In genomic region chr7:149819141-149819960, GRCh38 we compare ENCODE assay signal across 23 cellular contexts. TPM values are rescaled to one million over a fixed set of nuclear protein-coding genes. Genes with fewer than 3 reads are reported as not detected.
DNase-seq lines count a peak whose midpoint lies in the region; ATAC-seq and TF ChIP-seq lines count a peak whose summit lies in the region.
"Had no signal": no experiment of that assay in that cellular context is flagged by ENCODE, and none has a peak within 500 bp of the region (broad histone marks: within the 10 kb centered on the region; RNA-seq: fewer than 3 reads in every experiment).

No MANE protein-coding gene starts in this region.

- no peak overlapping the region for H3K27ac ChIP-seq in left ventricle myocardium inferior (replicated peaks)
- no peak overlapping the region for H3K27ac ChIP-seq in lower lobe of right lung
- no peak overlapping the region for H3K27ac ChIP-seq in aorta (ENCODE audit: low read depth in 1 of 2, low read length in 2 of 2)
- H3K27ac ChIP-seq in thyroid gland, result no peak overlapping the region
- H3K27ac ChIP-seq: SJCRH30 had no signal

- no peak for TF ChIP-seq POLR2A in thyroid gland (IDR thresholded peaks at IDR 0.05)

- H3K9me3 ChIP-seq in left ventricle myocardium inferior (replicated peaks) (no peaks in the 10 kb centered on the region), lower lobe of right lung (no peaks in the 10 kb centered on the region), aorta (ENCODE audit: control insufficient read depth, low read length) (no peaks in the 10 kb centered on the region), thyroid gland (no peaks in the 10 kb centered on the region)
- H3K9me3 ChIP-seq: MG63, SJCRH30 had no signal

- ATAC-seq in Right ventricle myocardium superior (ENCODE audit: poor library complexity), result no peak
- no peak for ATAC-seq in left cardiac atrium
- no peak for ATAC-seq in lower lobe of right lung
- no peak for ATAC-seq in aorta (ENCODE audit: low FRiP score)
- ATAC-seq: GM23338, Panc1 had no signal

- DNase-seq in Right ventricle myocardium superior, result peak; percentile 27
- DNase-seq in left cardiac atrium, result no peak
- peak; percentile 11 for DNase-seq in left ventricle myocardium inferior
- DNase-seq in lower lobe of right lung, result peak; percentile 35
- DNase-seq in aorta, result peak; percentile 44 to 70
- DNase-seq in thyroid gland, result no peak
- DNase-seq in mesenteric fat pad (ENCODE audit: low spot score), result no peak
- DNase-seq in COLO668 (lab: John Stamatoyannopoulos, UW; ENCODE audit: unreplicated experiment), result no peak
- DNase-seq: AML-193, DMS53, GDM1, MG63, NCI-H1048, NCI-H1417 treated with DMSO at 0.1 percent for 48 hours, NCI-H187 treated with DMSO at 0.1 percent for 48 hours, NCI-H226, NCI-H510A treated with DMSO at 0.1 percent for 48 hours, NCI-H748 treated with DMSO at 0.1 percent for 48 hours, SJCRH30 had no signal

- no peak for TF ChIP-seq CTCF in left ventricle myocardium inferior (IDR thresholded peaks at IDR 0.05; ENCODE audit: borderline replicate concordance)
- no peak for TF ChIP-seq CTCF in lower lobe of right lung (IDR thresholded peaks at IDR 0.05)
- no peak for TF ChIP-seq CTCF in thyroid gland (IDR thresholded peaks at IDR 0.05)

- H3K27me3 ChIP-seq in left ventricle myocardium inferior (ENCODE audit: low read depth) (peaks cover 17% of the 10 kb centered on the region), lower lobe of right lung (ENCODE audit: low read depth) (no peaks in the 10 kb centered on the region), aorta (ENCODE audit: control insufficient read depth in 1 of 2, insufficient read depth in 2 of 2, low read length in 1 of 2) (no peaks in the 10 kb centered on the region), thyroid gland (no peaks in the 10 kb centered on the region)
- H3K27me3 ChIP-seq: MG63 had no signal

- H3K4me3 ChIP-seq in left ventricle myocardium inferior (no peak overlapping the region), lower lobe of right lung (no peak overlapping the region), aorta (ENCODE audit: low read length in 2 of 2) (no peak overlapping the region), thyroid gland (replicated peaks in 1 of 3) (no peak overlapping the region)
- H3K4me3 ChIP-seq: GM23338, MG63, SJCRH30 had no signal

- WGBS in aorta, 2 donors, result 84 to 87% methylated on average over 25 to 28 of the region's 28 CpGs
- 81 to 93% methylated on average over 9 to 21 of the region's 28 CpGs for WGBS in thyroid gland, 2 donors

- H3K4me1 ChIP-seq in left ventricle myocardium inferior, result no peaks in the 10 kb centered on the region
- no peaks in the 10 kb centered on the region for H3K4me1 ChIP-seq in lower lobe of right lung
- no peaks in the 10 kb centered on the region for H3K4me1 ChIP-seq in aorta (ENCODE audit: control insufficient read depth in 1 of 2, insufficient read depth in 2 of 2, low read length in 2 of 2)
- H3K4me1 ChIP-seq in thyroid gland, result peaks cover 5 to 6% of the 10 kb centered on the region in 2 donors

- H3K36me3 ChIP-seq in left ventricle myocardium inferior (no peaks in the 10 kb centered on the region), lower lobe of right lung (no peaks in the 10 kb centered on the region), aorta (ENCODE audit: control insufficient read depth in 1 of 2, insufficient read depth in 2 of 2, low read length in 1 of 2) (no peaks in the 10 kb centered on the region), thyroid gland (no peaks in the 10 kb centered on the region)
- H3K36me3 ChIP-seq: MG63, SJCRH30 had no signal

- intact Hi-C loops in Right ventricle myocardium superior (cut with DNase I) (no loop called here), left cardiac atrium (cut with DNase I) (no loop called here), left ventricle myocardium inferior (cut with micrococcal nuclease) (no loop called here), lower lobe of right lung (cut with DNase I) (no loop called here), aorta (cut with DNase I) (no loop called here), thyroid gland (cut with DNase I) (no loop called here)

RNA-seq across cellular contexts. Expression of gene ZNF862, which starts 18.8 kb away (rescaled TPM):
- total RNA-seq in Right ventricle myocardium superior, result 12.2 TPM
- total RNA-seq in left cardiac atrium, result 1 to 10 TPM; 8.7 to 9.7 TPM
- total RNA-seq in left ventricle myocardium inferior, result 10.4 TPM
- 20.7 TPM for total RNA-seq in lower lobe of right lung
- total RNA-seq in aorta, result 10 to 100 TPM; 15.8 to 30.1 TPM
- polyA plus RNA-seq in aorta, result 1 to 10 TPM; 2.9 to 8.0 TPM
- total RNA-seq in thyroid gland, result 10 to 100 TPM; 23.6 to 53.7 (median 39.3) TPM
- total RNA-seq in mesenteric fat pad, result 9.4 TPM

RNA-seq across cellular contexts. Expression of gene ZNF467, which starts 46.0 kb away (rescaled TPM):
- total RNA-seq in Right ventricle myocardium superior (5.2 TPM), left cardiac atrium (10 to 100 TPM in 1 of 2 donors, 1 to 10 TPM in 1; 7.9 to 10.4 TPM), left ventricle myocardium inferior (5.2 TPM), lower lobe of right lung (23.0 TPM), aorta (10 to 100 TPM; 13.3 to 18.5 TPM), thyroid gland (10 to 100 TPM; 11.8 to 18.8 (median 15.5) TPM), mesenteric fat pad (11.5 TPM)
- 1 to 10 TPM; 2.1 to 5.7 TPM for polyA plus RNA-seq in aorta
- total RNA-seq: A172, LHCN-M2, SJCRH30 had no signal

RNA-seq across cellular contexts. Expression of gene ATP6V0E2, which starts 54.4 kb away (rescaled TPM):
- total RNA-seq in Right ventricle myocardium superior (121 TPM), left cardiac atrium (100 to 1,000 TPM in 1 of 2 donors, 10 to 100 TPM in 1; 56.8 to 104 TPM), left ventricle myocardium inferior (120 TPM), lower lobe of right lung (17.9 TPM), aorta (10 to 100 TPM; 12.2 to 19.9 TPM), thyroid gland (100 to 1,000 TPM in 2 of 4 donors, 10 to 100 TPM in 2; 43.1 to 113 (median 78.9) TPM), mesenteric fat pad (18.5 TPM)
- polyA plus RNA-seq in aorta, result 10 to 100 TPM; 16.0 to 24.3 TPM

Comparison
In these comparisons a context has a peak if more than half of its experiments do, and no peak if none do; other contexts are left out.
1. DNase-seq: peak in Right ventricle myocardium superior (single experiment), left ventricle myocardium inferior (single experiment), lower lobe of right lung (single experiment) and aorta (2 of 2); none in left cardiac atrium (single experiment), thyroid gland (0 of 2), mesenteric fat pad (single experiment) and COLO668 (single experiment).